In genomic region chr11:46417711-46418110, GRCh38 we compare ENCODE assay signal across 28 cellular contexts. TPM values are rescaled to one million over a fixed set of nuclear protein-coding genes. Genes with fewer than 3 reads are reported as not detected.
"Had no signal": no experiment of that assay in that cellular context is flagged by ENCODE, and none has a peak within 500 bp of the region (broad histone marks: within the 10 kb centered on the region; RNA-seq: fewer than 3 reads in every experiment).

No MANE protein-coding gene starts in this region.

- H3K9me3 ChIP-seq: colonic mucosa, heart left ventricle, stomach, suprapubic skin, tibial nerve had no signal

- H3K27ac Mint-ChIP-seq: activated CD4-positive, alpha-beta memory T cell treated with anti-CD3 and anti-CD28 coated beads for 36 hours; activated naive CD4-positive, alpha-beta T cell treated with anti-CD3 and anti-CD28 coated beads for 36 hours; activated naive CD8-positive, alpha-beta T cell treated with anti-CD3 and anti-CD28 coated beads, Interleukin-2, amount 10 ng/mL, durations not matched to agents 7 days and 5 days; naive thymus-derived CD8-positive, alpha-beta T cell; stimulated activated effector memory CD8-positive, alpha-beta T cell treated with anti-CD3 and anti-CD28 coated beads, Interleukin-12 subunit alpha, Interleukin-12 subunit beta, amount 100 ng/mL, for 72 hours; T-helper 1 cell treated with Interleukin-12 subunit alpha and Interleukin-12 subunit beta and Interleukin-4 antibody, amounts not matched to agents 30 μg/mL and 1 μg/mL, for 36 hours had no signal

- H3K27me3 ChIP-seq: colonic mucosa, dorsolateral prefrontal cortex, heart left ventricle, stomach, suprapubic skin, tibial nerve had no signal

- H3K4me3 ChIP-seq: colonic mucosa, dorsolateral prefrontal cortex, heart left ventricle, lung, stomach, suprapubic skin, tibial nerve had no signal

- DNase-seq: activated CD4-positive, alpha-beta memory T cell treated with anti-CD3 and anti-CD28 coated beads for 36 hours; activated CD4-positive, alpha-beta T cell treated with anti-CD3 and anti-CD28 coated beads for 48 hours; activated effector memory CD4-positive, alpha-beta T cell treated with Interleukin-2 at 50 U/mL for 16 hours; activated naive CD4-positive, alpha-beta T cell treated with anti-CD3 and anti-CD28 coated beads for 36 hours; activated naive CD8-positive, alpha-beta T cell treated with anti-CD3 and anti-CD28 coated beads, Interleukin-2, amount 10 ng/mL, durations not matched to agents 7 days and 5 days; activated T-cell treated with anti-CD3 and anti-CD28 coated beads, Interleukin-2, amount 50 U/mL, for 48 hours; amniotic stem cell; colonic mucosa; dorsolateral prefrontal cortex; heart left ventricle; kidney; naive thymus-derived CD8-positive, alpha-beta T cell; small intestine; stimulated activated CD4-positive, alpha-beta T cell treated with anti-CD3 and anti-CD28 coated beads, Interleukin-2, amount 100 ng/mL, for 24 hours; stomach; T1000 had no signal

- H3K4me3 Mint-ChIP-seq: activated CD4-positive, alpha-beta memory T cell treated with anti-CD3 and anti-CD28 coated beads for 36 hours; activated naive CD4-positive, alpha-beta T cell treated with anti-CD3 and anti-CD28 coated beads for 36 hours; activated naive CD8-positive, alpha-beta T cell treated with anti-CD3 and anti-CD28 coated beads, Interleukin-2, amount 10 ng/mL, durations not matched to agents 7 days and 5 days; stimulated activated effector memory CD8-positive, alpha-beta T cell treated with anti-CD3 and anti-CD28 coated beads, Interleukin-12 subunit alpha, Interleukin-12 subunit beta, amount 100 ng/mL, for 72 hours; T-helper 1 cell treated with Interleukin-12 subunit alpha and Interleukin-12 subunit beta and Interleukin-4 antibody, amounts not matched to agents 30 μg/mL and 1 μg/mL, for 36 hours had no signal

- H3K27ac ChIP-seq: colonic mucosa, dorsolateral prefrontal cortex, heart left ventricle, stomach, suprapubic skin, tibial nerve had no signal

- H3K4me1 ChIP-seq: colonic mucosa, suprapubic skin, tibial nerve had no signal

- H3K27me3 Mint-ChIP-seq: activated CD4-positive, alpha-beta memory T cell treated with anti-CD3 and anti-CD28 coated beads for 36 hours; activated naive CD8-positive, alpha-beta T cell treated with anti-CD3 and anti-CD28 coated beads, Interleukin-2, amount 10 ng/mL, durations not matched to agents 7 days and 5 days; naive thymus-derived CD8-positive, alpha-beta T cell had no signal

- H3K4me1 Mint-ChIP-seq: stimulated activated effector memory CD8-positive, alpha-beta T cell treated with anti-CD3 and anti-CD28 coated beads, Interleukin-12 subunit alpha, Interleukin-12 subunit beta, amount 100 ng/mL, for 72 hours had no signal

- H3K9me3 Mint-ChIP-seq: activated CD4-positive, alpha-beta memory T cell treated with anti-CD3 and anti-CD28 coated beads for 36 hours; activated naive CD4-positive, alpha-beta T cell treated with anti-CD3 and anti-CD28 coated beads for 36 hours; activated naive CD8-positive, alpha-beta T cell treated with anti-CD3 and anti-CD28 coated beads, Interleukin-2, amount 10 ng/mL, durations not matched to agents 7 days and 5 days; naive thymus-derived CD8-positive, alpha-beta T cell; stimulated activated effector memory CD8-positive, alpha-beta T cell treated with anti-CD3 and anti-CD28 coated beads, Interleukin-12 subunit alpha, Interleukin-12 subunit beta, amount 100 ng/mL, for 72 hours; T-helper 1 cell treated with Interleukin-12 subunit alpha and Interleukin-12 subunit beta and Interleukin-4 antibody, amounts not matched to agents 30 μg/mL and 1 μg/mL, for 36 hours had no signal

RNA-seq across cellular contexts. Expression of gene CHRM4, which starts 26.1 kb away (rescaled TPM):
- total RNA-seq: activated CD4-positive, alpha-beta memory T cell treated with anti-CD3 and anti-CD28 coated beads for 36 hours; activated naive CD4-positive, alpha-beta T cell treated with anti-CD3 and anti-CD28 coated beads for 36 hours; bronchial epithelial cell; epithelial cell of proximal tubule; fibroblast of villous mesenchyme; left lobe of liver; mesenteric fat pad; renal cortical epithelial cell; sciatic nerve had no signal
